8 cellular contexts compared by ENCODE assay signal in the genomic region with DNA sequence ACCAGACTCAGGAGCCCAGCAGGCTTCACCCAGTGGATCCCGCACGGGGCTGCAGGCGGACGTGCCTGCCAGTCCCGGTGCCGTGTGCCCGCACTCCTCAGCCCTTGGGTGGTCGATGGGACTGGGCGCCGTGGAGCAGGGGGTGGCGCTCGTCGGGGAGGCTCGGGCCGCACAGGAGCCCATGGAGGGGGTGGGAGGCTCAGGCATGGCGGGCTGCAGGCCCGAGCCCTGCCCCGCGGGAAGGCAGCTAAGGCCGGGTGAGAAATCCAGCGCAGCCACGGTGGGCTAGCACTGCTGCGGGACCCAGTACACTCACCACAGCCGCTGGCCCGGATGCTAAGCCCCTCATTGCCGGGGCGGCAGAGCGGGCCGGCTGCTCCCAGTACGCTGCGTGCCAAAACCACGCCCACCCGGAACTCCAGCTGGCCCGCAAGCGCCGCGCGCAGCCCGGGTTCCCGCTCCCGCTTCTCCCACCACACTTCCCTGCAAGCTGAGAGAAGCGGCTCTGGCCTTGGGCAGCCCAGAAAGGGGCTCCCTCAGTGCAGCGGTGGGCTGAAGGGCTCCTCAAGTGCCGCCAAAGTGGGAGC.
A peak's percentile ranks its signal among the peaks of the same experiment; 100 is the strongest.
DNase-seq lines count a peak whose midpoint lies in the region; TF ChIP-seq lines count a peak whose summit lies in the region.
"Not testable (repeated sequence)": the region's sequence is repeated elsewhere in the genome, so short reads cannot be mapped to it uniquely, and the experiment has no call there.

No MANE protein-coding gene starts in this region.

- TF ChIP-seq CTCF in endodermal cell (conservative IDR thresholded peaks at IDR 0.05); nephron (IDR thresholded peaks at IDR 0.05; ENCODE audit: unreplicated experiment in 3 of 3); spleen (IDR thresholded peaks at IDR 0.05 in 8 of 11, conservative IDR thresholded peaks at IDR 0.05 in 3 of 11): not testable (repeated sequence)

- H3K36me3 Mint-ChIP-seq in endodermal cell (ENCODE audit: low read depth); nephron (ENCODE audit: low read depth): not testable (repeated sequence)

- H3K27ac Mint-ChIP-seq in endodermal cell = peak overlapping the region; percentile 82
- H3K27ac Mint-ChIP-seq in nephron = not testable (repeated sequence)

- H3K9ac ChIP-seq in NT2/D1 (ENCODE audit: insufficient read length, low read depth) = peak overlapping the region; percentile 77
- not testable (repeated sequence) for H3K9ac ChIP-seq in endodermal cell (ENCODE audit: extremely low read depth, low read length, poor library complexity, severe bottlenecking)

- not testable (repeated sequence) for H3K27me3 Mint-ChIP-seq in endodermal cell (ENCODE audit: insufficient read depth); nephron (ENCODE audit: low read depth)

- peak overlapping the region; percentile 46 for H3K4me3 ChIP-seq in NT2/D1 (ENCODE audit: insufficient read length, low read depth)
- H3K4me3 ChIP-seq in endodermal cell (ENCODE audit: low read length) = peak overlapping the region; percentile 77
- H3K4me3 ChIP-seq in spleen = not testable (repeated sequence)

- 36 to 51% methylated on average over 18 to 31 of the region's 44 CpGs for WGBS in endodermal cell (ENCODE audit: insufficient coverage in 1 of 2, insufficient read length in 1 of 2), 2 experiments
- 84 to 97% (median 94%) methylated on average over 20 to 35 of the region's 44 CpGs for WGBS in spleen, 5 donors

- H3K4me3 Mint-ChIP-seq in endodermal cell (peak overlapping the region; percentile 64), nephron (peak overlapping the region; percentile 0 to 54 (median 12))

- not testable (repeated sequence) for H3K36me3 ChIP-seq in NT2/D1 (ENCODE audit: insufficient read depth, insufficient read length, low read length); endodermal cell (ENCODE audit: control insufficient read depth, insufficient read depth, low read length); spleen

- DNase-seq in Daoy (ENCODE audit: low read depth) (peak; percentile 82), HuH-7 (ENCODE audit: low spot score) (peak; percentile 20), NT2/D1 (ENCODE audit: low read depth, low spot score) (peak; percentile 43), endodermal cell (peak; percentile 92), iPS-NIHi11 (ENCODE audit: low spot score) (peak; percentile 54), spleen (peak; percentile 56)
- peak; percentile 15 for DNase-seq in activated T-cell treated with anti-CD3 and anti-CD28 coated beads, Interleukin-2, amount 50 U/mL, for 1 hour

- TF ChIP-seq POLR2A in spleen (IDR thresholded peaks at IDR 0.05) = not testable (repeated sequence)

- H3K4me1 ChIP-seq in NT2/D1 (ENCODE audit: insufficient read depth, insufficient read length); endodermal cell (ENCODE audit: control insufficient read depth, insufficient read depth, low read length); spleen: not testable (repeated sequence)

- intact Hi-C loops in spleen (cut with DNase I; ENCODE audit: low total_unique reads) = not testable (repeated sequence)

- H3K27me3 ChIP-seq in NT2/D1 (ENCODE audit: insufficient read depth, insufficient read length); endodermal cell (ENCODE audit: control insufficient read depth, insufficient read depth, low read length, poor library complexity, severe bottlenecking); spleen (replicated peaks in 1 of 7): not testable (repeated sequence)

- H3K9me3 ChIP-seq in NT2/D1 (ENCODE audit: insufficient read depth, low read length); endodermal cell (ENCODE audit: control insufficient read depth, low read length); spleen: not testable (repeated sequence)

- not testable (repeated sequence) for H3K9me3 Mint-ChIP-seq in endodermal cell, nephron

- H3K4me1 Mint-ChIP-seq in endodermal cell = peaks cover 18% of the 10 kb centered on the region
- not testable (repeated sequence) for H3K4me1 Mint-ChIP-seq in nephron

- not testable (repeated sequence) for H3K27ac ChIP-seq in endodermal cell (ENCODE audit: low read depth, low read length); spleen

Comparison
In these comparisons a context has a peak if more than half of its experiments do, and no peak if none do; other contexts are left out.
1. DNase-seq: peak in every context shown above with its lines; median percentile 92 in endodermal cell; 82 in Daoy; 56 in spleen; 54 in iPS-NIHi11; 43 in NT2/D1; 20 in HuH-7; 15 in activated T-cell treated with anti-CD3 and anti-CD28 coated beads, Interleukin-2, amount 50 U/mL, for 1 hour.